21 cellular contexts compared by ENCODE assay signal in the genomic region with DNA sequence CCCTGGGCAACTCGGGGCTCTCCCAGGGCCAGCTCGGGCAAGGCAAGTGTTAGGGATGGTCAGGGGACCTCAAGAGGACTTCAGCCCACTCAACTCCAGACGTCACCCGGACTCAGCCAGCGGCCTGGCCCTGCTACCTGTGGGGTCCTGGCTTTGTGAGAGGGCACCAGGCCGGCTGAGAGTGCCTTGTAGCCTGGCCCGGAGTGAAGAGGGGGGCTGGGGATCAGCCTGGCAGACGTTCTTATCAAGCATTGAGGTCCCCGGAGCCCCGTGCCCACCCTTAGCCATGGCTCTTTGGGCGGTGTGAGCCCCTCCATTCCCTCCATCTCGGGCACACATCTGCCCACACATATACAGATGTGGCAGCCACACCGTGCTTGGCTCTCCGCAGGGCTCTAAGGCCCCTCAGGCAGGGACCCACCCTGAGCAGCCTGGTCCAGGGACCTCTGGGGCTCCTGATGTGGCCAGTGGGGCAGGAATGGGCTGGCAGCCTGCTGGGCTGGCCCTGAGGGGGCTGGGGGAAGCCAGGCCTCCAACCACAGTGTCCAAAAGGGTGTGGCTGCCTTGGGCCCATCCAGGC. TPM values are rescaled to one million over a fixed set of nuclear protein-coding genes. Genes with fewer than 3 reads are reported as not detected.
DNase-seq lines count a peak whose midpoint lies in the region; ATAC-seq and TF ChIP-seq lines count a peak whose summit lies in the region.
"Had no signal": no experiment of that assay in that cellular context is flagged by ENCODE, and none has a peak within 500 bp of the region (broad histone marks: within the 10 kb centered on the region; RNA-seq: fewer than 3 reads in every experiment).

No MANE protein-coding gene starts in this region.

- peaks cover 40% of the 10 kb centered on the region for H3K36me3 Mint-ChIP-seq in activated T-helper 17 cell treated with anti-CD3 and anti-CD28 coated beads, Interleukin-2, amount 50 U/mL, for 72 hours (ENCODE audit: low read depth)
- H3K36me3 Mint-ChIP-seq in memory B cell = peaks cover 10% of the 10 kb centered on the region

- peaks cover 80% of the 10 kb centered on the region for H3K27me3 ChIP-seq in BLaER1
- peaks cover 24% of the 10 kb centered on the region for H3K27me3 ChIP-seq in foreskin keratinocyte

- peaks cover 82% of the 10 kb centered on the region for H4K20me1 ChIP-seq in BLaER1

- no peaks in the 10 kb centered on the region for H3K9me3 Mint-ChIP-seq in activated T-helper 17 cell treated with anti-CD3 and anti-CD28 coated beads, Interleukin-2, amount 50 U/mL, for 72 hours
- no peaks in the 10 kb centered on the region for H3K9me3 Mint-ChIP-seq in memory B cell
- H3K9me3 Mint-ChIP-seq: activated CD4-positive, alpha-beta memory T cell treated with anti-CD3 and anti-CD28 coated beads for 36 hours; activated naive CD8-positive, alpha-beta T cell treated with anti-CD3 and anti-CD28 coated beads, Interleukin-2, amount 10 ng/mL, durations not matched to agents 7 days and 5 days; H9 had no signal

- no peaks in the 10 kb centered on the region for H3K36me3 ChIP-seq in BLaER1
- H3K36me3 ChIP-seq: cardiac muscle cell had no signal

- TF ChIP-seq CTCF in foreskin keratinocyte (conservative IDR thresholded peaks at IDR 0.05) = no peak

- H3K4me1 Mint-ChIP-seq in activated T-helper 17 cell treated with anti-CD3 and anti-CD28 coated beads, Interleukin-2, amount 50 U/mL, for 72 hours = peaks cover 27% of the 10 kb centered on the region
- H3K4me1 Mint-ChIP-seq in memory B cell = peaks cover 61% of the 10 kb centered on the region

- no peak overlapping the region for H3K9ac ChIP-seq in BLaER1
- H3K9ac ChIP-seq: parathyroid adenoma had no signal

- H3K27ac ChIP-seq in BLaER1 = no peak overlapping the region
- H3K27ac ChIP-seq in skin epidermis = peak overlapping the region in 11 of 21 experiments; percentile 1 to 65 (median 52)
- no peak overlapping the region for H3K27ac ChIP-seq in foreskin keratinocyte
- H3K27ac ChIP-seq: cardiac muscle cell, parathyroid adenoma had no signal

- no peak for DNase-seq in memory B cell (ENCODE audit: low spot score in 2 of 2)
- no peak for DNase-seq in foreskin keratinocyte
- no peak for DNase-seq in DMS79 (lab: John Stamatoyannopoulos, UW)
- DNase-seq in NCI-H345 (lab: John Stamatoyannopoulos, UW) = no peak
- DNase-seq: activated CD4-positive, alpha-beta memory T cell treated with anti-CD3 and anti-CD28 coated beads for 36 hours; activated naive CD8-positive, alpha-beta T cell treated with anti-CD3 and anti-CD28 coated beads, Interleukin-2, amount 10 ng/mL, durations not matched to agents 7 days and 5 days; activated T-cell treated with anti-CD3 and anti-CD28 coated beads, Interleukin-2, amount 50 U/mL, for 48 hours; H9; NCI-H1092 treated with DMSO at 0.1 percent for 48 hours; NCI-H2107; NCI-H82; SW 1271 had no signal

- peak overlapping the region; percentile 99 for H3K4me2 ChIP-seq in BLaER1

- H3K4me3 Mint-ChIP-seq in activated T-helper 17 cell treated with anti-CD3 and anti-CD28 coated beads, Interleukin-2, amount 50 U/mL, for 72 hours = peak overlapping the region; percentile 22
- no peak overlapping the region for H3K4me3 Mint-ChIP-seq in memory B cell
- H3K4me3 Mint-ChIP-seq: activated CD4-positive, alpha-beta memory T cell treated with anti-CD3 and anti-CD28 coated beads for 36 hours; activated naive CD8-positive, alpha-beta T cell treated with anti-CD3 and anti-CD28 coated beads, Interleukin-2, amount 10 ng/mL, durations not matched to agents 7 days and 5 days; H9 had no signal

- H3K4me3 ChIP-seq in BLaER1 = peak overlapping the region; percentile 29; the same call in 1 of the 2 replicates
- peak overlapping the region in 1 of 7 experiments; percentile 40 for H3K4me3 ChIP-seq in skin epidermis
- H3K4me3 ChIP-seq: cardiac muscle cell had no signal

- no peak overlapping the region for H3K27ac Mint-ChIP-seq in activated T-helper 17 cell treated with anti-CD3 and anti-CD28 coated beads, Interleukin-2, amount 50 U/mL, for 72 hours
- peak overlapping the region; percentile 91 for H3K27ac Mint-ChIP-seq in memory B cell
- H3K27ac Mint-ChIP-seq: activated naive CD8-positive, alpha-beta T cell treated with anti-CD3 and anti-CD28 coated beads, Interleukin-2, amount 10 ng/mL, durations not matched to agents 7 days and 5 days had no signal

- H3K9me3 ChIP-seq in BLaER1 = no peaks in the 10 kb centered on the region

- H3K27me3 Mint-ChIP-seq in activated T-helper 17 cell treated with anti-CD3 and anti-CD28 coated beads, Interleukin-2, amount 50 U/mL, for 72 hours = no peaks in the 10 kb centered on the region
- H3K27me3 Mint-ChIP-seq in memory B cell = no peaks in the 10 kb centered on the region
- H3K27me3 Mint-ChIP-seq: activated CD4-positive, alpha-beta memory T cell treated with anti-CD3 and anti-CD28 coated beads for 36 hours; activated naive CD8-positive, alpha-beta T cell treated with anti-CD3 and anti-CD28 coated beads, Interleukin-2, amount 10 ng/mL, durations not matched to agents 7 days and 5 days had no signal

- H3K4me1 ChIP-seq in BLaER1 = peaks cover 81% of the 10 kb centered on the region
- no peaks in the 10 kb centered on the region for H3K4me1 ChIP-seq in foreskin keratinocyte
- H3K4me1 ChIP-seq: parathyroid adenoma had no signal

- ATAC-seq in activated T-helper 17 cell treated with anti-CD3 and anti-CD28 coated beads, Interleukin-2, amount 50 U/mL, for 72 hours (replicated peaks) = no peak
- no peak for ATAC-seq in memory B cell (ENCODE audit: low read depth)
- no peak for ATAC-seq in foreskin keratinocyte
- no peak for ATAC-seq in GM19351 (IDR thresholded peaks at IDR 0.05; ENCODE audit: unreplicated experiment)

RNA-seq across cellular contexts. Expression of gene LSP1, which starts 15.3 kb away (rescaled TPM):
- total RNA-seq in activated T-helper 17 cell treated with anti-CD3 and anti-CD28 coated beads, Interleukin-2, amount 50 U/mL, for 72 hours = 100 to 1,000 TPM; 328 to 423 TPM
- total RNA-seq in foreskin keratinocyte = 0.49 and 1.1 TPM in 2 replicates
- polyA plus RNA-seq in foreskin keratinocyte = 1.3 and 1.7 TPM in 2 replicates
- total RNA-seq: cardiac muscle cell, H9 had no signal

RNA-seq across cellular contexts. Expression of gene PRR33, which starts 23.5 kb away (rescaled TPM):
- under 1 TPM in 1 of 2 donors, not detected in 1; 0.11 TPM for total RNA-seq in activated T-helper 17 cell treated with anti-CD3 and anti-CD28 coated beads, Interleukin-2, amount 50 U/mL, for 72 hours
- not detected in 2 replicates for total RNA-seq in foreskin keratinocyte
- polyA plus RNA-seq in foreskin keratinocyte = not detected in 2 replicates
- total RNA-seq: activated naive CD8-positive, alpha-beta T cell treated with anti-CD3 and anti-CD28 coated beads, Interleukin-2, amount 10 ng/mL, durations not matched to agents 7 days and 5 days; cardiac muscle cell; Daoy; H9; mononuclear cell; RPMI7951 had no signal
- polyA plus RNA-seq: cardiac muscle cell had no signal

RNA-seq across cellular contexts. Expression of gene TNNI2, which starts 29.4 kb away (rescaled TPM):
- not detected for total RNA-seq in activated T-helper 17 cell treated with anti-CD3 and anti-CD28 coated beads, Interleukin-2, amount 50 U/mL, for 72 hours
- 5.6 and 8.6 TPM in 2 replicates for total RNA-seq in foreskin keratinocyte
- 8.2 and 13.1 TPM in 2 replicates for polyA plus RNA-seq in foreskin keratinocyte
- total RNA-seq: activated CD4-positive, alpha-beta memory T cell treated with anti-CD3 and anti-CD28 coated beads for 36 hours; Daoy; H9 had no signal

RNA-seq across cellular contexts. Expression of gene SYT8, which starts 33.4 kb away (rescaled TPM):
- not detected for total RNA-seq in activated T-helper 17 cell treated with anti-CD3 and anti-CD28 coated beads, Interleukin-2, amount 50 U/mL, for 72 hours
- total RNA-seq in foreskin keratinocyte = 18.1 and 21.1 TPM in 2 replicates
- 28.4 and 29.4 TPM in 2 replicates for polyA plus RNA-seq in foreskin keratinocyte
- total RNA-seq: activated CD4-positive, alpha-beta memory T cell treated with anti-CD3 and anti-CD28 coated beads for 36 hours; activated naive CD8-positive, alpha-beta T cell treated with anti-CD3 and anti-CD28 coated beads, Interleukin-2, amount 10 ng/mL, durations not matched to agents 7 days and 5 days; cardiac muscle cell; Daoy; H9; mononuclear cell; RPMI7951 had no signal
- polyA plus RNA-seq: cardiac muscle cell had no signal

RNA-seq across cellular contexts. Expression of gene TNNT3, which starts 51.4 kb away (rescaled TPM):
- 10 to 100 TPM in 1 of 2 donors, 1 to 10 TPM in 1; 2.1 to 26.2 TPM for total RNA-seq in activated T-helper 17 cell treated with anti-CD3 and anti-CD28 coated beads, Interleukin-2, amount 50 U/mL, for 72 hours
- not detected in 2 replicates for total RNA-seq in foreskin keratinocyte
- not detected in 2 replicates for polyA plus RNA-seq in foreskin keratinocyte
- total RNA-seq: Daoy, H9, RPMI7951 had no signal

Comparison
In these comparisons a context has a peak if more than half of its experiments do, and no peak if none do; other contexts are left out.
1. H3K27ac ChIP-seq: peak in skin epidermis (11 of 21); none in BLaER1 (single experiment) and foreskin keratinocyte (single experiment).
2. RNA of gene LSP1, which starts 15.3 kb away (total RNA-seq): 328 to 423 TPM in activated T-helper 17 cell treated with anti-CD3 and anti-CD28 coated beads, Interleukin-2, amount 50 U/mL, for 72 hours; 0.49 to 1.1 TPM in foreskin keratinocyte; every median in the first group is over 100 times any median in the second.